Comparison of ENCODE assay signal across 15 cellular contexts in genomic region chr19:1474765-1475351, GRCh38. TPM values are rescaled to one million over a fixed set of nuclear protein-coding genes. Genes with fewer than 3 reads are reported as not detected.
"Had no signal": no experiment of that assay in that cellular context is flagged by ENCODE, and none has a peak within 500 bp of the region (broad histone marks: within the 10 kb centered on the region; RNA-seq: fewer than 3 reads in every experiment).

No MANE protein-coding gene starts in this region.

- H3K27ac ChIP-seq: left lung, testis, upper lobe of left lung had no signal

- ATAC-seq: activated CD4-positive, CD25-positive, alpha-beta regulatory T cell treated with anti-CD3 and anti-CD28 coated beads, Interleukin-2, amount 50 U/mL, for 24 hours; esophagus mucosa; left lung; naive thymus-derived CD8-positive, alpha-beta T cell; sciatic nerve had no signal

- DNase-seq: activated CD4-positive, alpha-beta T cell treated with anti-CD3 and anti-CD28 coated beads, Interleukin-2, amount 50 U/mL, for 4 hours; activated effector memory CD4-positive, alpha-beta T cell treated with Interleukin-2 at 50 U/mL for 16 hours; activated T-cell treated with anti-CD3 and anti-CD28 coated beads, Interleukin-2, amount 50 U/mL, for 24 hours; islet precursor cell; naive thymus-derived CD8-positive, alpha-beta T cell; testis had no signal

- H3K27ac Mint-ChIP-seq: activated T-cell treated with anti-CD3 and anti-CD28 coated beads, Interleukin-2, amount 50 U/mL, for 24 hours; memory B cell; progenitor cell of endocrine pancreas; stimulated activated naive CD8-positive, alpha-beta T cell treated with anti-CD3 and anti-CD28 coated beads, Interleukin-15, Interleukin-2, amounts not matched to agents 100 ng/mL and 50 ng/mL, for 24 hours; T-helper 2 cell treated with Interferon-gamma antibody and Interleukin-4, amounts not matched to agents 5 μg/mL and 100 μg/mL, for 36 hours had no signal

- H3K27me3 ChIP-seq: testis had no signal

- H3K4me3 Mint-ChIP-seq: activated T-cell treated with anti-CD3 and anti-CD28 coated beads, Interleukin-2, amount 50 U/mL, for 24 hours; memory B cell; stimulated activated naive CD8-positive, alpha-beta T cell treated with anti-CD3 and anti-CD28 coated beads, Interleukin-15, Interleukin-2, amounts not matched to agents 100 ng/mL and 50 ng/mL, for 24 hours; T-helper 2 cell treated with Interferon-gamma antibody and Interleukin-4, amounts not matched to agents 5 μg/mL and 100 μg/mL, for 36 hours had no signal

- H3K9me3 ChIP-seq: left lung, testis, upper lobe of left lung had no signal

- H3K4me3 ChIP-seq: left lung, testis, upper lobe of left lung had no signal

- H3K9me3 Mint-ChIP-seq: activated T-cell treated with anti-CD3 and anti-CD28 coated beads, Interleukin-2, amount 50 U/mL, for 24 hours; memory B cell; naive thymus-derived CD8-positive, alpha-beta T cell; stimulated activated naive CD8-positive, alpha-beta T cell treated with anti-CD3 and anti-CD28 coated beads, Interleukin-15, Interleukin-2, amounts not matched to agents 100 ng/mL and 50 ng/mL, for 24 hours; T-helper 2 cell treated with Interferon-gamma antibody and Interleukin-4, amounts not matched to agents 5 μg/mL and 100 μg/mL, for 36 hours had no signal

- H3K27me3 Mint-ChIP-seq: naive thymus-derived CD8-positive, alpha-beta T cell; stimulated activated naive CD8-positive, alpha-beta T cell treated with anti-CD3 and anti-CD28 coated beads, Interleukin-15, Interleukin-2, amounts not matched to agents 100 ng/mL and 50 ng/mL, for 24 hours had no signal

RNA-seq across cellular contexts. Expression of gene APC2, which starts 24.9 kb away (rescaled TPM):
- polyA plus RNA-seq: naive thymus-derived CD8-positive, alpha-beta T cell had no signal
